ENCODE assay signal across 6 cellular contexts in genomic region chr17:7221281-7222092, GRCh38. TPM values are rescaled to one million over a fixed set of nuclear protein-coding genes. Genes with fewer than 3 reads are reported as not detected.
DNase-seq lines count a peak whose midpoint lies in the region; ATAC-seq and TF ChIP-seq lines count a peak whose summit lies in the region.

No MANE protein-coding gene starts in this region.

- CTCF ChIA-PET in HCT116 (lab: Charles Lee): interaction anchor here (0.9 to 2.8 kb wide), 14 partner anchors 8 to 339 kb away, joined by 3 to 37 read pairs (median 5); partner anchors contain the start of genes GABARAP, NEURL4, PHF23 and SLC2A4

- H3K4me1 Mint-ChIP-seq in brain (peaks cover 50% of the 10 kb centered on the region), nephron (peaks cover 47% of the 10 kb centered on the region)

- no peak for ATAC-seq in HCT116
- ATAC-seq in HG03354 (IDR thresholded peaks at IDR 0.05; ENCODE audit: poor library complexity, severe bottlenecking, unreplicated experiment): no peak

- H3K9me3 ChIP-seq in HCT116 (ENCODE audit: control insufficient read depth in 1 of 2, insufficient read depth in 1 of 2, low read depth in 1 of 2, low read length in 2 of 2): no peaks in the 10 kb centered on the region

- DNase-seq in HCT116 (ENCODE audit: low read depth, low spot score) (no peak), NCI-H748 treated with DMSO at 0.1 percent for 48 hours (lab: John Stamatoyannopoulos, UW) (no peak)
- DNase-seq in stimulated activated CD8-positive, alpha-beta memory T cell treated with anti-CD3 and anti-CD28 coated beads, Interleukin-4, amount 100 ng/mL, for 48 hours: no peak

- no TSS peak for BruUV-seq in HCT116 (replicated peaks; lab: Mats Ljungman, UMichigan)

- RAD21 ChIA-PET in HCT116 (lab: Charles Lee; ENCODE audit: low non-redundant PET in 1 of 2, low total read pairs in 2 of 2, uncharacterized antibody in 2 of 2, unreplicated experiment in 2 of 2): interaction anchor here (0.6 to 1.2 kb wide), 6 partner anchors 15 to 189 kb away, joined by 3 to 7 read pairs (median 5); no protein-coding TSS in a partner anchor

- H3K4me3 ChIP-seq in HCT116 (replicated peaks in 1 of 2; ENCODE audit: low read depth in 1 of 2, low read length in 2 of 2): peak overlapping the region; percentile 69 to 75

- peak overlapping the region; percentile 95 for H3K9ac ChIP-seq in HCT116 (ENCODE audit: low read length)

- H3K9me3 Mint-ChIP-seq in brain (peaks cover 0 to 2% (median 0%) of the 10 kb centered on the region in 5 experiments), nephron (no peaks in the 10 kb centered on the region)

- peak overlapping the region; percentile 91 to 96 (median 94) for H3K4me3 Mint-ChIP-seq in brain
- peak overlapping the region; percentile 89 to 97 (median 93) for H3K4me3 Mint-ChIP-seq in nephron

- no peaks in the 10 kb centered on the region for H3K9me2 ChIP-seq in HCT116 (ENCODE audit: insufficient read depth)

- no peaks in the 10 kb centered on the region for H3K27me3 ChIP-seq in HCT116 (ENCODE audit: insufficient read depth, low read length)

- peaks cover 7 to 41% of the 10 kb centered on the region in 2 experiments; a peak in 3 of 4 replicates for H3K4me1 ChIP-seq in HCT116 (ENCODE audit: control insufficient read depth in 1 of 2, insufficient read depth in 2 of 2, low read length in 2 of 2)

- peak overlapping the region; percentile 99 for H3K27ac ChIP-seq in HCT116 (ENCODE audit: low read depth, low read length)

- TF ChIP-seq RAD21 in HCT116 (IDR thresholded peaks at IDR 0.05; ENCODE audit: low read depth): no peak

- POLR2A ChIA-PET in HCT116 (lab: Charles Lee): interaction anchor here (1.1 to 3.2 kb wide), 8 partner anchors 13 to 363 kb away, joined by 3 to 19 read pairs (median 9); partner anchors contain the start of genes DVL2, GABARAP and MPDU1

- H3K36me3 Mint-ChIP-seq in brain (peaks cover 9% of the 10 kb centered on the region), nephron (ENCODE audit: low read depth) (peaks cover 19% of the 10 kb centered on the region)

- peaks cover 30% of the 10 kb centered on the region for H3K79me2 ChIP-seq in HCT116 (ENCODE audit: insufficient read depth, low read length)

- H3K36me3 ChIP-seq in HCT116 (ENCODE audit: control insufficient read depth in 1 of 2, insufficient read depth in 2 of 2, low read length in 2 of 2): peaks cover 30 to 41% of the 10 kb centered on the region in 2 experiments; a peak in 3 of 4 replicates

- H3K27me3 Mint-ChIP-seq in brain: peaks cover 7% of the 10 kb centered on the region
- H3K27me3 Mint-ChIP-seq in nephron (ENCODE audit: low read depth): peaks cover 4% of the 10 kb centered on the region

- TF ChIP-seq CTCF in HCT116 (IDR thresholded peaks at IDR 0.05 in 2 of 3, conservative IDR thresholded peaks at IDR 0.05 in 1 of 3; ENCODE audit: borderline replicate concordance in 1 of 3, insufficient read depth in 1 of 3, low read depth in 2 of 3, low read length in 2 of 3) (no peak), brain (conservative IDR thresholded peaks at IDR 0.05) (no peak), nephron (IDR thresholded peaks at IDR 0.05; ENCODE audit: unreplicated experiment in 3 of 3) (no peak)

- peak overlapping the region; percentile 96 for H3K4me2 ChIP-seq in HCT116 (ENCODE audit: low read length)

- no peak for TF ChIP-seq POLR2A in HCT116 (IDR thresholded peaks at IDR 0.05; ENCODE audit: borderline replicate concordance, extremely low read depth, insufficient read depth, insufficient read length)

- peak overlapping the region; percentile 92 to 99 (median 96) for H3K27ac Mint-ChIP-seq in brain
- H3K27ac Mint-ChIP-seq in nephron: peak overlapping the region; percentile 89 to 96 (median 95)

- intact Hi-C loops in HCT116 (cut with micrococcal nuclease): loop anchor here (2.0 kb wide), 1 partner anchor 75 kb away; no protein-coding TSS in a partner anchor

- H2AFZ ChIP-seq in HCT116 (ENCODE audit: low read depth, low read length, poor library complexity, severe bottlenecking): no peak overlapping the region

- no peaks in the 10 kb centered on the region for H4K20me1 ChIP-seq in HCT116 (ENCODE audit: insufficient read depth)

TF ChIP-seq in HCT116, 20 proteins besides CTCF, POLR2A, EP300 and RAD21:
- no peak; the same call in 1 of the 2 replicates for TF ChIP-seq POLR2AphosphoS5 (IDR thresholded peaks at IDR 0.05; ENCODE audit: low read depth, low read length)

RNA-seq across cellular contexts. Expression of gene ACADVL, which starts 1.7 kb away (rescaled TPM):
- 554 TPM for total RNA-seq in HCT116 (2021; ENCODE audit: unreplicated experiment)
- polyA plus RNA-seq in HCT116 (2012): 616 and 680 TPM in 2 replicates
- polyA plus RNA-seq in brain (ENCODE audit: insufficient read depth, low read depth, low replicate concordance): 229 TPM

RNA-seq across cellular contexts. Expression of gene DLG4, which starts 1.9 kb away (rescaled TPM):
- total RNA-seq in HCT116 (2021; ENCODE audit: unreplicated experiment): 15.0 TPM
- 15.3 and 16.8 TPM in 2 replicates for polyA plus RNA-seq in HCT116 (2012)
- 109 TPM for polyA plus RNA-seq in brain (ENCODE audit: insufficient read depth, low read depth, low replicate concordance)

RNA-seq across cellular contexts. Expression of gene DVL2, which starts 12.8 kb away (rescaled TPM):
- total RNA-seq in HCT116 (2021; ENCODE audit: unreplicated experiment): 69.7 TPM
- 47.1 and 53.4 TPM in 2 replicates for polyA plus RNA-seq in HCT116 (2012)
- polyA plus RNA-seq in brain (ENCODE audit: insufficient read depth, low read depth, low replicate concordance): 49.5 TPM

RNA-seq across cellular contexts. Expression of gene PHF23, which starts 17.8 kb away (rescaled TPM):
- total RNA-seq in HCT116 (2021; ENCODE audit: unreplicated experiment): 48.5 TPM
- polyA plus RNA-seq in HCT116 (2012): 21.5 and 35.2 TPM in 2 replicates
- polyA plus RNA-seq in brain (ENCODE audit: insufficient read depth, low read depth, low replicate concordance): 40.9 TPM

RNA-seq across cellular contexts. Expression of gene GABARAP, which starts 20.8 kb away (rescaled TPM):
- total RNA-seq in HCT116 (2021; ENCODE audit: unreplicated experiment): 287 TPM
- polyA plus RNA-seq in HCT116 (2012): 230 and 278 TPM in 2 replicates
- polyA plus RNA-seq in brain (ENCODE audit: insufficient read depth, low read depth, low replicate concordance): 1,714 TPM
